1 cellular context compared by ENCODE assay signal in genomic region chr19:31326329-31327028, GRCh38.
TF ChIP-seq lines count a peak whose summit lies in the region.

No MANE protein-coding gene starts in this region.

TF ChIP-seq in IMR-90, 13 proteins besides CTCF, POLR2A, EP300 and RAD21:
- TF ChIP-seq BHLHE40 (IDR thresholded peaks at IDR 0.05; ENCODE audit: low read depth, low read length) (peak; percentile 70; the same call in 1 of the 2 replicates), SMC3 (IDR thresholded peaks at IDR 0.05; ENCODE audit: low read depth, low read length) (no peak), CHD1 (IDR thresholded peaks at IDR 0.05; ENCODE audit: low read depth, low read length) (no peak), MXI1 (IDR thresholded peaks at IDR 0.05; ENCODE audit: borderline replicate concordance, low read depth, low read length) (peak; percentile 91; the same call in 1 of the 2 replicates)
TF ChIP-seq in IMR-90: peak in this region for 2.
